ENCODE assay signal across 1 cellular context in genomic region chr1:19374402-19374801, GRCh38.
TF ChIP-seq lines count a peak whose summit lies in the region.

No MANE protein-coding gene starts in this region.

TF ChIP-seq in WTC11, 78 proteins besides CTCF, POLR2A, EP300 and RAD21 (continued from another document):
- no peak for TF ChIP-seq AFF4 (CRISPR knock-in tag; IDR thresholded peaks at IDR 0.05; ENCODE audit: borderline replicate concordance)
